In genomic region chr6:112439010-112439409, GRCh38 we compare ENCODE assay signal across 16 cellular contexts.
DNase-seq lines count a peak whose midpoint lies in the region; ATAC-seq, FAIRE-seq and TF ChIP-seq lines count a peak whose summit lies in the region.
"Had no signal": no experiment of that assay in that cellular context is flagged by ENCODE, and none has a peak within 500 bp of the region (broad histone marks: within the 10 kb centered on the region; RNA-seq: fewer than 3 reads in every experiment).

No MANE protein-coding gene starts in this region.

- no peaks in the 10 kb centered on the region for H3K4me1 Mint-ChIP-seq in activated naive CD8-positive, alpha-beta T cell treated with anti-CD3 and anti-CD28 coated beads for 36 hours

- H3K27ac Mint-ChIP-seq in activated naive CD8-positive, alpha-beta T cell treated with anti-CD3 and anti-CD28 coated beads for 36 hours, result no peak overlapping the region

- intact Hi-C loops in body of pancreas (cut with DNase I), result no loop called here
- intact Hi-C loops in HepG2 (cut with micrococcal nuclease; ENCODE audit: unreplicated experiment), result no loop called here
- intact Hi-C loops in sciatic nerve (cut with DNase I), result no loop called here

- in situ Hi-C loops in HepG2 (cut with HindIII; ENCODE audit: extremely low pct_ligation_motif_present, low pct_unique_long_range_greater_than_20kb), result no loop called here

- BruUV-seq in HepG2 (replicated peaks; lab: Mats Ljungman, UMichigan), result no TSS peak

- no peak overlapping the region for H3K9ac ChIP-seq in HepG2 (ENCODE audit: insufficient read depth, low read depth, low read length)
- H3K9ac ChIP-seq: BLaER1 treated with 17β-estradiol and CSF1 and Interleukin-3, amounts not matched to agents 10 nM and 100 nM had no signal

- no peak overlapping the region for H3K4me2 ChIP-seq in HepG2 (ENCODE audit: low read depth, low read length)
- H3K4me2 ChIP-seq: BLaER1 treated with 17β-estradiol and CSF1 and Interleukin-3, amounts not matched to agents 10 nM and 100 nM had no signal

- DNase-seq in DMS53 (lab: John Stamatoyannopoulos, UW) (peak; percentile 15), DMS53 treated with DMSO at 0.1 percent for 48 hours (lab: John Stamatoyannopoulos, UW; ENCODE audit: unreplicated experiment) (no peak), body of pancreas (peak in 1 of 4 donors; percentile 36), HepG2 (ENCODE audit: low spot score) (no peak), sciatic nerve (ENCODE audit: low spot score) (no peak), mucosa of gallbladder (ENCODE audit: low spot score) (no peak)
- no peak for DNase-seq in activated naive CD8-positive, alpha-beta T cell treated with anti-CD3 and anti-CD28 coated beads for 36 hours
- DNase-seq: H7, Kasumi-1, NCI-H1930, NCI-H2171, NCI-H446 treated with DMSO at 0.1 percent for 48 hours, NCI-H82 had no signal

- H3K27me3 Mint-ChIP-seq in activated naive CD8-positive, alpha-beta T cell treated with anti-CD3 and anti-CD28 coated beads for 36 hours, result peaks cover 4% of the 10 kb centered on the region

- WGBS in body of pancreas, 2 donors, result 36% methylated on average over 5 of the region's 5 CpGs
- 25% methylated on average over 5 of the region's 5 CpGs for WGBS in HepG2 (ENCODE audit: low lambda C conversion rate)

- ATAC-seq in body of pancreas (peak; percentile 34), HepG2 (peak; percentile 79), sciatic nerve (peak; percentile 61), GM21367 (IDR thresholded peaks at IDR 0.05; ENCODE audit: unreplicated experiment) (no peak)

- H3K36me3 ChIP-seq in body of pancreas (replicated peaks in 1 of 2; ENCODE audit: insufficient read depth in 1 of 2, low read depth in 2 of 2) (no peaks in the 10 kb centered on the region), HepG2 (replicated peaks in 1 of 2; ENCODE audit: control insufficient read depth in 1 of 2, insufficient read depth in 2 of 2, low read length in 2 of 2) (no peaks in the 10 kb centered on the region)
- H3K36me3 ChIP-seq: BLaER1 treated with 17β-estradiol and CSF1 and Interleukin-3, amounts not matched to agents 10 nM and 100 nM had no signal

- H3K27ac ChIP-seq in body of pancreas (peak overlapping the region in 3 of 4 donors; percentile 7 to 54 (median 45)), HepG2 (ENCODE audit: extremely low read length, insufficient read depth, low read length) (no peak overlapping the region)
- H3K27ac ChIP-seq: 22Rv1; BLaER1 treated with 17β-estradiol and CSF1 and Interleukin-3, amounts not matched to agents 10 nM and 100 nM had no signal

- TF ChIP-seq CTCF in body of pancreas (IDR thresholded peaks at IDR 0.05), result no peak
- no peak for TF ChIP-seq CTCF in HepG2 (CRISPR knock-in tag; IDR thresholded peaks at IDR 0.05)

- H3K79me2 ChIP-seq in HepG2 (ENCODE audit: insufficient read depth, low read length), result no peaks in the 10 kb centered on the region

- no peaks in the 10 kb centered on the region for H4K20me1 ChIP-seq in HepG2 (ENCODE audit: insufficient read depth, low read length)
- H4K20me1 ChIP-seq: BLaER1 treated with 17β-estradiol and CSF1 and Interleukin-3, amounts not matched to agents 10 nM and 100 nM had no signal

- no peak overlapping the region for H3K4me3 Mint-ChIP-seq in activated naive CD8-positive, alpha-beta T cell treated with anti-CD3 and anti-CD28 coated beads for 36 hours

- H3K27me3 ChIP-seq in body of pancreas, result no peaks in the 10 kb centered on the region
- H3K27me3 ChIP-seq in HepG2 (ENCODE audit: control insufficient read depth in 1 of 2, insufficient read depth in 2 of 2, low read length in 2 of 2), result no peaks in the 10 kb centered on the region
- H3K27me3 ChIP-seq: BLaER1 treated with 17β-estradiol and CSF1 and Interleukin-3, amounts not matched to agents 10 nM and 100 nM had no signal

- H3K4me1 ChIP-seq in body of pancreas, result peaks cover 36% of the 10 kb centered on the region
- H3K4me1 ChIP-seq in HepG2 (ENCODE audit: insufficient read depth, low read length), result peaks cover 15% of the 10 kb centered on the region
- H3K4me1 ChIP-seq: BLaER1 treated with 17β-estradiol and CSF1 and Interleukin-3, amounts not matched to agents 10 nM and 100 nM had no signal

- no peak for TF ChIP-seq RAD21 in HepG2 (CRISPR knock-in tag; IDR thresholded peaks at IDR 0.05)

- TF ChIP-seq POLR2A in body of pancreas (IDR thresholded peaks at IDR 0.05), result no peak
- no peak for TF ChIP-seq POLR2A in HepG2 (IDR thresholded peaks at IDR 0.05; ENCODE audit: insufficient read depth in 1 of 2, low read depth in 2 of 2, low read length in 2 of 2)

- H3K9me3 Mint-ChIP-seq in activated naive CD8-positive, alpha-beta T cell treated with anti-CD3 and anti-CD28 coated beads for 36 hours, result no peaks in the 10 kb centered on the region

- FAIRE-seq in HepG2 (lab: Jason Lieb, UNC), result no peak

- H2AFZ ChIP-seq in HepG2 (ENCODE audit: low read length), result no peak overlapping the region

- H3K4me3 ChIP-seq in body of pancreas, result no peak overlapping the region
- no peak overlapping the region for H3K4me3 ChIP-seq in HepG2 (replicated peaks in 1 of 3; ENCODE audit: insufficient read depth in 1 of 3, low read depth in 2 of 3, low read length in 3 of 3)
- H3K4me3 ChIP-seq: BLaER1 treated with 17β-estradiol and CSF1 and Interleukin-3, amounts not matched to agents 10 nM and 100 nM had no signal

- CTCF ChIA-PET in HepG2 (lab: Yijun Ruan, JAX; ENCODE audit: low intra/inter-chr PET ratio, low total read pairs), result no interaction called here

- H3K9me3 ChIP-seq in body of pancreas, result no peaks in the 10 kb centered on the region
- H3K9me3 ChIP-seq in HepG2 (ENCODE audit: low read length), result no peaks in the 10 kb centered on the region
- H3K9me3 ChIP-seq: BLaER1 treated with 17β-estradiol and CSF1 and Interleukin-3, amounts not matched to agents 10 nM and 100 nM had no signal

- no peaks in the 10 kb centered on the region for H3K36me3 Mint-ChIP-seq in activated naive CD8-positive, alpha-beta T cell treated with anti-CD3 and anti-CD28 coated beads for 36 hours

- TF ChIP-seq EP300 in HepG2 (IDR thresholded peaks at IDR 0.05; ENCODE audit: low read depth in 2 of 2, low read length in 2 of 2) (no peak), HepG2 (CRISPR knock-in tag; IDR thresholded peaks at IDR 0.05; ENCODE audit: borderline replicate concordance) (no peak)

- POLR2A ChIA-PET in HepG2 (lab: Yijun Ruan, JAX), result no interaction called here

TF ChIP-seq in HepG2, 621 proteins besides CTCF, POLR2A, EP300 and RAD21:
- TF ChIP-seq CENPT (CRISPR knock-in tag; IDR thresholded peaks at IDR 0.05; ENCODE audit: low read depth), result no peak
- no peak for TF ChIP-seq KLF12 (CRISPR knock-in tag; IDR thresholded peaks at IDR 0.05; ENCODE audit: borderline replicate concordance)
- peak; percentile 8 to 85; a peak in 3 of 4 replicates for TF ChIP-seq REST (IDR thresholded peaks at IDR 0.05; ENCODE audit: borderline replicate concordance in 1 of 2, low read depth in 1 of 2, low read length in 2 of 2)
- peak; percentile 62; the same call in 1 of the 2 replicates for TF ChIP-seq MIER2 (CRISPR knock-in tag; IDR thresholded peaks at IDR 0.05)
